Comparison of ENCODE assay signal across 4 cellular contexts in the genomic region with DNA sequence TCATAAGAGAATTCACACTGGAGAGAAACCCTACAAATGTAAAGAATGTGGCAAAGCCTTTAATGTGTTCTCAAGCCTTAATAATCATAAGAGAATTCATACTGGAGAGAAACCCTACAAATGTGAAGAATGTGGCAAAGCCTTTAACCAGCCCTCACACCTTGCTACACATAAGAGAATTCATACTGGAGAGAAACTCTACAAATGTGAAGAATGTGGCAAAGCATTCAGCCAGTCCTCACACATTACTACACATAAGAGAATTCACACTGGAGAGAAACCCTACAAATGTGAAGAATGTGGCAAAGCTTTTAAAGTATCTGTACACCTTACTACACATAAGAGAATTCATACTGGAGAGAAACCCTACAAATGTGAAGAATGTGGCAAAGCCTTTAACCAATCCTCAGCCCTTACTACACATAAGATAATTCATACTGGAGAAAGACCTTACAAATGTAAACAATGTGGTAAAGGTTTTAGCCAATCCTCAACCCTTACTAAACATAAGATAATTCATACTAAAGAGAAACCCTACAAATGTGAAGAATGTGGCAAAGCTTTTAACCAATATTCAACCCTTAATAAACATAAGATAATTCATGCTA. TPM values are rescaled to one million over a fixed set of nuclear protein-coding genes. Genes with fewer than 3 reads are reported as not detected.
"Had no signal": no experiment of that assay in that cellular context is flagged by ENCODE, and none has a peak within 500 bp of the region (broad histone marks: within the 10 kb centered on the region; RNA-seq: fewer than 3 reads in every experiment).

No MANE protein-coding gene starts in this region.

RNA-seq across cellular contexts. Expression of a gene that starts 25.7 kb away (rescaled TPM):
- total RNA-seq: GM23248, H7, H9, HFFc6 had no signal
- polyA plus RNA-seq: GM23248 had no signal
